ENCODE assay signal across 18 cellular contexts in genomic region chr3:193905541-193905940, GRCh38.
DNase-seq lines count a peak whose midpoint lies in the region; ATAC-seq, FAIRE-seq and TF ChIP-seq lines count a peak whose summit lies in the region.
"Had no signal": no experiment of that assay in that cellular context is flagged by ENCODE, and none has a peak within 500 bp of the region (broad histone marks: within the 10 kb centered on the region; RNA-seq: fewer than 3 reads in every experiment).

No MANE protein-coding gene starts in this region.

- peaks cover 49% of the 10 kb centered on the region for H3K4me1 ChIP-seq in Loucy (ENCODE audit: insufficient read depth, low read length, poor library complexity, severe bottlenecking)
- peaks cover 0 to 8% of the 10 kb centered on the region in 2 donors for H3K4me1 ChIP-seq in adrenal gland (replicated peaks in 1 of 2)
- peaks cover 9% of the 10 kb centered on the region; the same call in 1 of the 2 replicates for H3K4me1 ChIP-seq in HepG2 (ENCODE audit: insufficient read depth, low read length)

- H3K27me3 ChIP-seq in Loucy (ENCODE audit: insufficient read depth, low read length, poor library complexity, severe bottlenecking), result no peaks in the 10 kb centered on the region
- H3K27me3 ChIP-seq in adrenal gland, result no peaks in the 10 kb centered on the region
- peaks cover 3 to 16% of the 10 kb centered on the region in 2 experiments; a peak in 2 of 5 replicates for H3K27me3 ChIP-seq in HepG2 (ENCODE audit: control insufficient read depth in 1 of 2, insufficient read depth in 2 of 2, low read length in 2 of 2)

- H3K27ac ChIP-seq in adrenal gland (peak overlapping the region in 1 of 5 donors; percentile 71), HepG2 (ENCODE audit: extremely low read length, insufficient read depth, low read length) (no peak overlapping the region)
- H3K27ac ChIP-seq: C4-2B had no signal

- in situ Hi-C loops in HepG2 (cut with HindIII; ENCODE audit: extremely low pct_ligation_motif_present, low pct_unique_long_range_greater_than_20kb), result no loop called here

- H3K4me2 ChIP-seq in Loucy (ENCODE audit: low read depth, low read length, poor library complexity, severe bottlenecking), result peak overlapping the region; percentile 6
- no peak overlapping the region for H3K4me2 ChIP-seq in HepG2 (ENCODE audit: low read depth, low read length)

- peak overlapping the region; percentile 15 to 31 (median 16) for H3K27ac Mint-ChIP-seq in nephron
- H3K27ac Mint-ChIP-seq: CD4-positive, alpha-beta memory T cell; HFFc6 had no signal

- no TSS peak for BruUV-seq in HepG2 (replicated peaks; lab: Mats Ljungman, UMichigan)

- H3K36me3 ChIP-seq in Loucy (ENCODE audit: insufficient read depth, low read length) (no peaks in the 10 kb centered on the region), adrenal gland (replicated peaks in 1 of 2) (no peaks in the 10 kb centered on the region), HepG2 (replicated peaks in 1 of 2; ENCODE audit: control insufficient read depth in 1 of 2, insufficient read depth in 2 of 2, low read length in 2 of 2) (no peaks in the 10 kb centered on the region)

- peaks cover 7% of the 10 kb centered on the region for H3K9me3 Mint-ChIP-seq in nephron

- TF ChIP-seq CTCF in Loucy (conservative IDR thresholded peaks at IDR 0.05; ENCODE audit: low read length) (no peak), adrenal gland (IDR thresholded peaks at IDR 0.05) (no peak), nephron (IDR thresholded peaks at IDR 0.05; ENCODE audit: unreplicated experiment in 3 of 3) (no peak), HepG2 (CRISPR knock-in tag; IDR thresholded peaks at IDR 0.05) (no peak)

- H3K4me3 ChIP-seq in Loucy (ENCODE audit: low read length, poor library complexity, severe bottlenecking), result no peak overlapping the region
- no peak overlapping the region for H3K4me3 ChIP-seq in adrenal gland
- no peak overlapping the region for H3K4me3 ChIP-seq in HepG2 (replicated peaks in 1 of 3; ENCODE audit: insufficient read depth in 1 of 3, low read depth in 2 of 3, low read length in 3 of 3)
- H3K4me3 ChIP-seq: GM12878 had no signal

- intact Hi-C loops in adrenal gland (cut with DNase I), result no loop called here
- intact Hi-C loops in HepG2 (cut with micrococcal nuclease; ENCODE audit: unreplicated experiment), result no loop called here

- peak in 4 of 7 donors; percentile 39 to 78 (median 46) for DNase-seq in adrenal gland
- peak; percentile 10 for DNase-seq in fibroblast of gingiva (ENCODE audit: low read depth)
- no peak for DNase-seq in NCI-H1092 (lab: John Stamatoyannopoulos, UW)
- no peak for DNase-seq in HepG2 (ENCODE audit: low spot score)
- DNase-seq: ACHN; CD4-positive, alpha-beta memory T cell; DMS79; GOT3; HCEC 1CT; HFFc6 had no signal

- H4K20me1 ChIP-seq in Loucy (ENCODE audit: insufficient read depth, low read length, poor library complexity, severe bottlenecking), result no peaks in the 10 kb centered on the region
- no peaks in the 10 kb centered on the region for H4K20me1 ChIP-seq in HepG2 (ENCODE audit: insufficient read depth, low read length)

- H3K79me2 ChIP-seq in Loucy (ENCODE audit: insufficient read depth, low read length), result no peaks in the 10 kb centered on the region
- no peaks in the 10 kb centered on the region for H3K79me2 ChIP-seq in HepG2 (ENCODE audit: insufficient read depth, low read length)

- ATAC-seq in HG03565 (IDR thresholded peaks at IDR 0.05; ENCODE audit: unreplicated experiment) (no peak), HepG2 (no peak), GM21619 (IDR thresholded peaks at IDR 0.05; ENCODE audit: unreplicated experiment) (no peak)
- ATAC-seq: GM12878 had no signal

- H3K36me3 Mint-ChIP-seq in nephron (ENCODE audit: low read depth), result no peaks in the 10 kb centered on the region
- H3K36me3 Mint-ChIP-seq: CD4-positive, alpha-beta memory T cell had no signal

- peak overlapping the region; percentile 45 for H3K9ac ChIP-seq in Loucy (ENCODE audit: low read depth, low read length, poor library complexity, severe bottlenecking)
- H3K9ac ChIP-seq in HepG2 (ENCODE audit: insufficient read depth, low read depth, low read length), result no peak overlapping the region

- no peak overlapping the region for H3K4me3 Mint-ChIP-seq in nephron
- H3K4me3 Mint-ChIP-seq: CD4-positive, alpha-beta memory T cell; HFFc6 had no signal

- POLR2A ChIA-PET in HepG2 (lab: Yijun Ruan, JAX), result no interaction called here

- 38 to 63% (median 52%) methylated on average over 5 of the region's 5 CpGs for WGBS in adrenal gland, 4 donors
- 69% methylated on average over 5 of the region's 5 CpGs for WGBS in HepG2 (ENCODE audit: low lambda C conversion rate)

- H2AFZ ChIP-seq in Loucy (ENCODE audit: low read length) (no peak overlapping the region), HepG2 (ENCODE audit: low read length) (no peak overlapping the region)

- FAIRE-seq in HepG2 (lab: Jason Lieb, UNC), result no peak
- FAIRE-seq: GM12878, GM18507, HTR-8/SVneo had no signal

- peaks cover 7% of the 10 kb centered on the region; the same call in 1 of the 2 replicates for H3F3A ChIP-seq in Loucy (ENCODE audit: low read depth)

- CTCF ChIA-PET in HepG2 (lab: Yijun Ruan, JAX; ENCODE audit: low intra/inter-chr PET ratio, low total read pairs), result no interaction called here

- no peak for TF ChIP-seq POLR2A in adrenal gland (IDR thresholded peaks at IDR 0.05)
- no peak for TF ChIP-seq POLR2A in HepG2 (IDR thresholded peaks at IDR 0.05; ENCODE audit: insufficient read depth in 1 of 2, low read depth in 2 of 2, low read length in 2 of 2)

- peaks cover 15% of the 10 kb centered on the region for H3K27me3 Mint-ChIP-seq in nephron (ENCODE audit: low read depth)

- H3K9me2 ChIP-seq in Loucy (replicated peaks; ENCODE audit: low read depth, low read length), result no peaks in the 10 kb centered on the region

- no peaks in the 10 kb centered on the region for H3K9me3 ChIP-seq in Loucy (ENCODE audit: insufficient read depth, low read depth, low read length)
- H3K9me3 ChIP-seq in adrenal gland (replicated peaks in 1 of 3), result no peaks in the 10 kb centered on the region
- peaks cover 9% of the 10 kb centered on the region; the same call in 1 of the 2 replicates for H3K9me3 ChIP-seq in HepG2 (ENCODE audit: low read length)

- H3K4me1 Mint-ChIP-seq in nephron, result peaks cover 49% of the 10 kb centered on the region

- TF ChIP-seq RAD21 in HepG2 (CRISPR knock-in tag; IDR thresholded peaks at IDR 0.05), result no peak

- no peak for TF ChIP-seq EP300 in HepG2 (IDR thresholded peaks at IDR 0.05; ENCODE audit: low read depth in 2 of 2, low read length in 2 of 2)
- no peak for TF ChIP-seq EP300 in HepG2 (CRISPR knock-in tag; IDR thresholded peaks at IDR 0.05; ENCODE audit: borderline replicate concordance)

TF ChIP-seq in HepG2, 621 proteins besides CTCF, POLR2A, EP300 and RAD21:
- TF ChIP-seq ZNF644 (CRISPR knock-in tag; IDR thresholded peaks at IDR 0.05; ENCODE audit: low read depth) (no peak), RFX5 (IDR thresholded peaks at IDR 0.05; ENCODE audit: low read depth, low read length) (no peak)

Comparison
In these comparisons a context has a peak if more than half of its experiments do, and no peak if none do; other contexts are left out.
1. DNase-seq: peak in adrenal gland (4 of 7) and fibroblast of gingiva (single experiment); none in NCI-H1092 (single experiment) and HepG2 (single experiment).